1 cellular context compared by ENCODE assay signal in the genomic region with DNA sequence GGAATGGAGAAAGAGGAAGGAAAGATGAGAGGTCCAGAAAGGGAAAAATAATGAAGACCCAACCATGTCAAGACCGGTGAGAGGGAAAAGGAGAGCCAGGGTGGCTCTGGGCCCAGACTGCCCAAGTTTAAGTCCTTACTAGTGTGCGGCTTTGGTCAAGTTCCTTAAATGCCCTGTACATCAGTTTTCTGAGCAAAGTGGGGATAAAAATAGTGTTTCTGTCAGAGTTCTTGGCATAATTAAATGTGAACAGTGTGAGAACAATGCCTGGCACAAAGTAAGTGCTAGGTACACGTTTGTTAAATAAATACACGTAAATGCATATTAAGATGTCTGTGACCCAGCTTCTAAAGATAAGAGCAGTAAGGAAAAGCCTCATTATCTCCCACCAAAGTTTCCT.
TF ChIP-seq lines count a peak whose summit lies in the region.

No MANE protein-coding gene starts in this region.

TF ChIP-seq in endothelial cell of umbilical vein, 7 proteins besides CTCF, POLR2A, EP300 and RAD21:
- TF ChIP-seq MYC (IDR thresholded peaks at IDR 0.05; ENCODE audit: low read depth, low read length), result no peak
- TF ChIP-seq GATA2 (IDR thresholded peaks at IDR 0.05; ENCODE audit: insufficient read depth, insufficient read length, low read depth, low read length), result no peak
- no peak for TF ChIP-seq EZH2 (IDR thresholded peaks at IDR 0.05; ENCODE audit: borderline replicate concordance, low read depth, low read length, severe bottlenecking)
- no peak for TF ChIP-seq POLR2AphosphoS5 (IDR thresholded peaks at IDR 0.05; ENCODE audit: insufficient read depth, low read depth, low read length)
- no peak for TF ChIP-seq FOS (IDR thresholded peaks at IDR 0.05; ENCODE audit: borderline replicate concordance, insufficient read depth, low read length)
- no peak for TF ChIP-seq MAX (IDR thresholded peaks at IDR 0.05; ENCODE audit: insufficient read depth, insufficient read length)
- TF ChIP-seq JUN (IDR thresholded peaks at IDR 0.05; ENCODE audit: borderline replicate concordance, insufficient read depth, insufficient read length, low read depth), result no peak
